Comparison of ENCODE assay signal across 25 cellular contexts in the genomic region with DNA sequence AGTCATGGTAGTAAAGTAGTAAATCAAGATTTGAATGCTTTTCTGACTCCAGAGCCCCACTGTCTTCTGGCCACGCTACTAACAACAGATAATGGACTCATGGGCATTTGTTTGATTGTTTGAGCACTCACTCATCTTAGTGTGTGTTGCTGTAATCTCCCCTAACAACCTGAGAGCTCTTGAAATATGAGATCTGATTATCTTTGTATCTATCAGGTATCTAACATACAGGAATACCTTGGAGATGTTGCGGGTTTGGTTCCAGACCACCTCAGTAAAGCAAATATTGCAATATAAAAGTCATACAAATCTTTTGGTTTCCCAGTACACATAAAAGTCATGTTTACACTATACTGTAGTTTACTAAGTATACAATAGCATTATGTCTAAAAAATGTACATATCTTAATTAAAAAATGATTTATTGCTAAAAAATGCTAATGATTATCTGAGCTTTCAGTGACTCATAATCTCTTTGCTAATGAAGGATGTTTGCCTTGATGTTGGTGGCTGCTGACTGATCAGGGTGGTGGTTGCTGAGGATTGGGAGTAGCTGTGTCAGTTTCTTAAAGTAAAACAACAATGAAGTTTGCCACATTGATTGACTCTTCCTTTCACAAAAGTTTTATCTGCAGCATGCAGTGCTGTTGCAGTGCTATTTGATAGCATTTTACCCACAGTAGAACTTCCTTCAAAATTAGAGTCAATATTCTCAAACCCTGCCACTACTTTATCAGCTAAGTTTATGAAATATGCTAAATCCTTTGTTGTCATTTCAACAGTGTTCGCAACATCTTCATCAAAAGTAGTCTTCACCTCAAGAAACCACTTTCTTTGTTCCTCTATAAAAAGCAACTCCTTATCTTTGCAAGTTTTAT.
DNase-seq lines count a peak whose midpoint lies in the region; ATAC-seq and TF ChIP-seq lines count a peak whose summit lies in the region.
"Had no signal": no experiment of that assay in that cellular context is flagged by ENCODE, and none has a peak within 500 bp of the region (broad histone marks: within the 10 kb centered on the region; RNA-seq: fewer than 3 reads in every experiment).

No MANE protein-coding gene starts in this region.

- H3K36me3 ChIP-seq in mammary epithelial cell (ENCODE audit: insufficient read depth, low read length) (no peaks in the 10 kb centered on the region), breast epithelium (no peaks in the 10 kb centered on the region)
- H3K36me3 ChIP-seq: left lung, pancreas, right lobe of liver had no signal

- H4K20me1 ChIP-seq in mammary epithelial cell (ENCODE audit: insufficient read depth, low read length) = no peaks in the 10 kb centered on the region

- H3K9me3 ChIP-seq in mammary epithelial cell (replicated peaks; ENCODE audit: insufficient read depth, low read length) (no peaks in the 10 kb centered on the region), breast epithelium (no peaks in the 10 kb centered on the region)
- H3K9me3 ChIP-seq: heart right ventricle, left lung, mucosa of descending colon, pancreas, upper lobe of right lung had no signal

- peak overlapping the region; percentile 56 for H3K27ac ChIP-seq in mammary epithelial cell (ENCODE audit: insufficient read depth, low read depth, low read length)
- H3K27ac ChIP-seq in breast epithelium = no peak overlapping the region
- H3K27ac ChIP-seq: heart right ventricle, left lung, pancreas, right lobe of liver, upper lobe of right lung had no signal

- peak overlapping the region; percentile 5 for H3K4me2 ChIP-seq in mammary epithelial cell (ENCODE audit: insufficient read depth, low read depth, low read length)

- H3K36me3 Mint-ChIP-seq in endothelial cell (ENCODE audit: low read depth, unreplicated experiment) = peaks cover 35% of the 10 kb centered on the region

- TF ChIP-seq CTCF in mammary epithelial cell (conservative IDR thresholded peaks at IDR 0.05 in 1 of 2, IDR thresholded peaks at IDR 0.05 in 1 of 2; ENCODE audit: extremely low read depth in 1 of 2, insufficient read depth in 1 of 2, low read depth in 1 of 2, low read length in 2 of 2) (no peak), breast epithelium (IDR thresholded peaks at IDR 0.05) (no peak), endothelial cell (IDR thresholded peaks at IDR 0.05; ENCODE audit: unreplicated experiment) (no peak)

- no peaks in the 10 kb centered on the region for H3K79me2 ChIP-seq in mammary epithelial cell (ENCODE audit: insufficient read depth, low read length)

- BruUV-seq in mammary epithelial cell (replicated peaks; lab: Mats Ljungman, UMichigan) = no TSS peak

- H3K9ac ChIP-seq in mammary epithelial cell (ENCODE audit: insufficient read depth, low read length) = no peak overlapping the region

- intact Hi-C loops in mammary epithelial cell (cut with micrococcal nuclease) = loop anchor here (5.0 kb wide), 1 partner anchor 93 kb away; the partner anchor contains the start of gene ZNF462
- intact Hi-C loops in breast epithelium (cut with DNase I; ENCODE audit: low total_unique reads) = loop anchor here (1.0 to 10.0 kb wide), 2 partner anchors 19 to 510 kb away; no protein-coding TSS in a partner anchor

- H3K4me3 Mint-ChIP-seq in endothelial cell (ENCODE audit: unreplicated experiment) = peak overlapping the region; percentile 2
- H3K4me3 Mint-ChIP-seq: activated CD8-positive, alpha-beta T cell treated with anti-CD3 and anti-CD28 coated beads for 36 hours; nephron progenitor cell had no signal

- no peak overlapping the region for H3K4me3 ChIP-seq in mammary epithelial cell (replicated peaks in 1 of 3; ENCODE audit: insufficient read depth in 1 of 3, low read depth in 2 of 3, low read length in 3 of 3)
- no peak overlapping the region for H3K4me3 ChIP-seq in breast epithelium
- H3K4me3 ChIP-seq: heart right ventricle, K562, left lung, mucosa of descending colon, pancreas, right lobe of liver, upper lobe of right lung had no signal

- H3K4me1 ChIP-seq in mammary epithelial cell (ENCODE audit: insufficient read depth, low read length) (peaks cover 27% of the 10 kb centered on the region), breast epithelium (no peaks in the 10 kb centered on the region)
- H3K4me1 ChIP-seq: left lung, pancreas, right lobe of liver, upper lobe of right lung had no signal

- DNase-seq in mammary epithelial cell (no peak), breast epithelium (ENCODE audit: low spot score in 2 of 2) (no peak), NCI-H510A (lab: John Stamatoyannopoulos, UW) (peak; percentile 46), endothelial cell (ENCODE audit: low spot score) (no peak), NAMALWA (ENCODE audit: low spot score) (no peak), hippocampal formation (lab: John Stamatoyannopoulos, UW) (no peak)
- DNase-seq: activated CD8-positive, alpha-beta T cell treated with anti-CD3 and anti-CD28 coated beads for 36 hours; activated naive CD4-positive, alpha-beta T cell; COR-L47; heart right ventricle; left lung; MM.1S; mucosa of descending colon; NCI-H2107; NCI-H526; nephron progenitor cell; pancreas; right lobe of liver; SHP77; substantia nigra; SW 1271; upper lobe of right lung had no signal

- in situ Hi-C loops in mammary epithelial cell (cut with MboI; ENCODE audit: low sequenced_read_pairs in 2 of 2) = loop anchor here in 1 of 2 donors (10.0 kb wide), 1 partner anchor 90 kb away; the partner anchor contains the start of gene ZNF462

- no peak for TF ChIP-seq POLR2A in breast epithelium (IDR thresholded peaks at IDR 0.05)

- H3K27me3 ChIP-seq in mammary epithelial cell (ENCODE audit: insufficient read depth, low read length) (no peaks in the 10 kb centered on the region), breast epithelium (no peaks in the 10 kb centered on the region)
- H3K27me3 ChIP-seq: heart right ventricle, left lung, pancreas, right lobe of liver, upper lobe of right lung had no signal

- no peak for ATAC-seq in GM21515 (IDR thresholded peaks at IDR 0.05; ENCODE audit: unreplicated experiment)
- no peak for ATAC-seq in GM21825 (IDR thresholded peaks at IDR 0.05; ENCODE audit: unreplicated experiment)
- ATAC-seq: activated CD8-positive, alpha-beta T cell treated with anti-CD3 and anti-CD28 coated beads for 36 hours; heart right ventricle; K562; left lung; mucosa of descending colon; pancreas; right lobe of liver; upper lobe of right lung had no signal

- no peak overlapping the region for H3K27ac Mint-ChIP-seq in endothelial cell (ENCODE audit: unreplicated experiment)
- H3K27ac Mint-ChIP-seq: activated CD8-positive, alpha-beta T cell treated with anti-CD3 and anti-CD28 coated beads for 36 hours had no signal

- H3K4me1 Mint-ChIP-seq in endothelial cell (ENCODE audit: unreplicated experiment) = peaks cover 26% of the 10 kb centered on the region

- 94% methylated on average over 3 of the region's 3 CpGs for WGBS in mammary epithelial cell (ENCODE audit: low coverage, missing lambda C conversion rate)

- H2AFZ ChIP-seq in mammary epithelial cell (ENCODE audit: low read depth, low read length) = no peak overlapping the region

- H3K27me3 Mint-ChIP-seq in endothelial cell (ENCODE audit: unreplicated experiment) = no peaks in the 10 kb centered on the region

- H3K9me3 Mint-ChIP-seq in endothelial cell (ENCODE audit: unreplicated experiment) = no peaks in the 10 kb centered on the region
- H3K9me3 Mint-ChIP-seq: activated CD8-positive, alpha-beta T cell treated with anti-CD3 and anti-CD28 coated beads for 36 hours; nephron progenitor cell had no signal

- dilution Hi-C loops in mammary epithelial cell (cut with HindIII; ENCODE audit: low sequenced_read_pairs) = no loop called here

- CTCF ChIA-PET in mammary epithelial cell (lab: Charles Lee; ENCODE audit: low non-redundant PET) = no interaction called here
